ENCODE assay signal across 6 cellular contexts in genomic region chr1:24549210-24549609, GRCh38. TPM values are rescaled to one million over a fixed set of nuclear protein-coding genes. Genes with fewer than 3 reads are reported as not detected.
"Had no signal": no experiment of that assay in that cellular context is flagged by ENCODE, and none has a peak within 500 bp of the region (broad histone marks: within the 10 kb centered on the region; RNA-seq: fewer than 3 reads in every experiment).

No MANE protein-coding gene starts in this region.

RNA-seq across cellular contexts. Expression of gene NCMAP, which starts 6.7 kb away (rescaled TPM):
- total RNA-seq: chondrocyte, glomerular endothelial cell, natural killer cell, psoas muscle, smooth muscle cell had no signal
- polyA plus RNA-seq: neural cell, smooth muscle cell had no signal
